In the genomic region with DNA sequence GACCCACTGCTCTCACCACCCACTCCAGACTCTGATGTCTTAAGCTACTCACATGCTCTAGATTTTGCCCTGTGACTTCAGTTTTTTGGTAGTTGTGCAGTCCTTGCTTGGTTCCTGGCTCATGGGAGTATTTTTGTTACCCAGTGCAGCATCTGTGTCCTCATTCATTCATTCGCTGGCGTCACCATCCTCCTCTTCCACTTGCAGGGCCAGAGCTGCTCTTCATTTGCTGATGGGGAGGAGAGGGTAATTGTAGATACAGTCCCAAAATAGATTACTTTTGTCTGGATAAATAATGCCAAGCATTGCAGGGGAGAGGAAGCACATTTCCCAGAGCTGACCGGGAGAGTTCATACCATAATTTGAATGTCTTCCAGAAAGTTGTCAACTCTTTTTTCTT, we compare ENCODE assay signal across 17 cellular contexts. TPM values are rescaled to one million over a fixed set of nuclear protein-coding genes. Genes with fewer than 3 reads are reported as not detected.
DNase-seq lines count a peak whose midpoint lies in the region; ATAC-seq and TF ChIP-seq lines count a peak whose summit lies in the region.
"Had no signal": no experiment of that assay in that cellular context is flagged by ENCODE, and none has a peak within 500 bp of the region (broad histone marks: within the 10 kb centered on the region; RNA-seq: fewer than 3 reads in every experiment).

No MANE protein-coding gene starts in this region.

- POLR2A ChIA-PET in WTC11 (lab: Charles Lee): interaction anchor here (0.7 to 0.8 kb wide), 2 partner anchors 15 to 30 kb away, joined by 4 to 8 read pairs; no protein-coding TSS in a partner anchor

- H3K36me3 Mint-ChIP-seq in WTC11: no peaks in the 10 kb centered on the region
- H3K36me3 Mint-ChIP-seq in activated naive CD4-positive, alpha-beta T cell treated with anti-CD3 and anti-CD28 coated beads, Interleukin-2, amount 10 ng/mL, durations not matched to agents 7 days and 5 days: peaks cover 4% of the 10 kb centered on the region

- no peak overlapping the region for H2BK15ac ChIP-seq in mesenchymal stem cell (ENCODE audit: low read depth, poor library complexity, severe bottlenecking)

- H3K36me3 ChIP-seq in heart right ventricle (peaks cover 0 to 24% (median 0%) of the 10 kb centered on the region in 9 donors), tibial artery (peaks cover 0 to 17% (median 11%) of the 10 kb centered on the region in 3 donors), mesenchymal stem cell (ENCODE audit: control insufficient read depth in 1 of 2, insufficient read depth in 2 of 2, low read depth in 1 of 2, low read length in 2 of 2) (peaks cover 0 to 17% of the 10 kb centered on the region in 2 experiments)
- H3K36me3 ChIP-seq: HAP-1 had no signal

- H3K4me1 Mint-ChIP-seq in WTC11: 0 out of 2 replicates have a peak, but pooled peaks cover 2% of the 10 kb centered on the region
- H3K4me1 Mint-ChIP-seq in activated naive CD4-positive, alpha-beta T cell treated with anti-CD3 and anti-CD28 coated beads, Interleukin-2, amount 10 ng/mL, durations not matched to agents 7 days and 5 days: no peaks in the 10 kb centered on the region
- H3K4me1 Mint-ChIP-seq: B cell had no signal

- H4K8ac ChIP-seq in mesenchymal stem cell (ENCODE audit: low read length): no peak overlapping the region

- intact Hi-C loops in heart right ventricle (cut with DNase I) (no loop called here), Right ventricle myocardium superior (cut with DNase I) (no loop called here), tibial artery (cut with DNase I; ENCODE audit: low total_unique reads) (no loop called here)

- H3K18ac ChIP-seq in mesenchymal stem cell (ENCODE audit: low read depth in 1 of 2, low read length in 2 of 2): no peak overlapping the region

- peak overlapping the region in 2 of 10 donors; percentile 4 to 19 for H3K27ac ChIP-seq in heart right ventricle
- H3K27ac ChIP-seq in coronary artery: peak overlapping the region in 1 of 2 donors; percentile 10
- peak overlapping the region; percentile 28 to 32 for H3K27ac ChIP-seq in tibial artery
- H3K27ac ChIP-seq in mesenchymal stem cell (ENCODE audit: low read length, poor library complexity, severe bottlenecking): no peak overlapping the region
- H3K27ac ChIP-seq: BLaER1 treated with 17β-estradiol and CSF1 and Interleukin-3, amounts not matched to agents 10 nM and 100 nM had no signal

- H3K4ac ChIP-seq in mesenchymal stem cell (ENCODE audit: low read depth in 1 of 2, low read length in 2 of 2): no peak overlapping the region

- no peak for DNase-seq in heart right ventricle
- no peak for DNase-seq in Right ventricle myocardium superior
- no peak for DNase-seq in WTC11 (ENCODE audit: low spot score)
- DNase-seq in coronary artery (ENCODE audit: low spot score): no peak
- DNase-seq in tibial artery: no peak
- no peak for DNase-seq in mesenchymal stem cell
- DNase-seq in activated naive CD4-positive, alpha-beta T cell treated with anti-CD3 and anti-CD28 coated beads, Interleukin-2, amount 10 ng/mL, durations not matched to agents 7 days and 5 days: no peak
- no peak for DNase-seq in SW 1271 (lab: John Stamatoyannopoulos, UW)
- DNase-seq: 8988T; Calu3; CD8-positive, alpha-beta T cell; DMS79 treated with DMSO at 0.1 percent for 48 hours; EL had no signal

- no peak overlapping the region for H3K23ac ChIP-seq in mesenchymal stem cell (ENCODE audit: low read length in 2 of 2)

- TF ChIP-seq CTCF in heart right ventricle (IDR thresholded peaks at IDR 0.05) (no peak), WTC11 (IDR thresholded peaks at IDR 0.05) (no peak), coronary artery (IDR thresholded peaks at IDR 0.05) (no peak), tibial artery (IDR thresholded peaks at IDR 0.05) (no peak)

- CTCF ChIA-PET in WTC11 (lab: Charles Lee): no interaction called here
- CTCF ChIA-PET in activated naive CD4-positive, alpha-beta T cell treated with anti-CD3 and anti-CD28 coated beads, Interleukin-2, amount 10 ng/mL, durations not matched to agents 7 days and 5 days (lab: Charles Lee): no interaction called here

- ATAC-seq in heart right ventricle: peak in 6 of 8 donors; percentile 33 to 64 (median 58)
- ATAC-seq in Right ventricle myocardium superior (ENCODE audit: poor library complexity): no peak
- no peak for ATAC-seq in WTC11
- ATAC-seq: CD8-positive, alpha-beta T cell; GM12878 had no signal

- peaks cover 34% of the 10 kb centered on the region for H3K79me1 ChIP-seq in mesenchymal stem cell (replicated peaks; ENCODE audit: low read length, poor library complexity, severe bottlenecking)

- no peak overlapping the region for H2BK5ac ChIP-seq in mesenchymal stem cell (ENCODE audit: low read depth, low read length, poor library complexity, severe bottlenecking)

- H3K14ac ChIP-seq in mesenchymal stem cell (ENCODE audit: low read length in 2 of 2): no peak overlapping the region

- peak overlapping the region; percentile 61; the same call in 1 of the 2 replicates for H3K27ac Mint-ChIP-seq in WTC11
- no peak overlapping the region for H3K27ac Mint-ChIP-seq in activated naive CD4-positive, alpha-beta T cell treated with anti-CD3 and anti-CD28 coated beads, Interleukin-2, amount 10 ng/mL, durations not matched to agents 7 days and 5 days
- H3K27ac Mint-ChIP-seq: B cell; CD8-positive, alpha-beta T cell had no signal

- no peak overlapping the region for H2BK120ac ChIP-seq in mesenchymal stem cell (ENCODE audit: low read depth, low read length)

- WGBS in heart right ventricle, 2 donors: 16 to 40% methylated on average over 3 of the region's 3 CpGs
- WGBS in mesenchymal stem cell: 94% methylated on average over 3 of the region's 3 CpGs

- H3K27me3 Mint-ChIP-seq in WTC11 (ENCODE audit: low read depth): no peaks in the 10 kb centered on the region
- H3K27me3 Mint-ChIP-seq in activated naive CD4-positive, alpha-beta T cell treated with anti-CD3 and anti-CD28 coated beads, Interleukin-2, amount 10 ng/mL, durations not matched to agents 7 days and 5 days: no peaks in the 10 kb centered on the region
- H3K27me3 Mint-ChIP-seq: B cell had no signal

- H3K27me3 ChIP-seq in heart right ventricle (no peaks in the 10 kb centered on the region), tibial artery (no peaks in the 10 kb centered on the region), mesenchymal stem cell (ENCODE audit: control insufficient read depth in 1 of 2, insufficient read depth in 1 of 2, low read length in 2 of 2) (no peaks in the 10 kb centered on the region)
- H3K27me3 ChIP-seq: BLaER1 treated with 17β-estradiol and CSF1 and Interleukin-3, amounts not matched to agents 10 nM and 100 nM had no signal

- no peak overlapping the region for H2AK5ac ChIP-seq in mesenchymal stem cell (ENCODE audit: low read length, severe bottlenecking)

- no peaks in the 10 kb centered on the region for H3K9me3 Mint-ChIP-seq in WTC11
- H3K9me3 Mint-ChIP-seq in activated naive CD4-positive, alpha-beta T cell treated with anti-CD3 and anti-CD28 coated beads, Interleukin-2, amount 10 ng/mL, durations not matched to agents 7 days and 5 days: no peaks in the 10 kb centered on the region
- H3K9me3 Mint-ChIP-seq: CD8-positive, alpha-beta T cell had no signal

- H3K4me2 ChIP-seq in mesenchymal stem cell (ENCODE audit: low read length, poor library complexity, severe bottlenecking): no peak overlapping the region
- H3K4me2 ChIP-seq: BLaER1 treated with 17β-estradiol and CSF1 and Interleukin-3, amounts not matched to agents 10 nM and 100 nM had no signal

- H3K4me1 ChIP-seq in heart right ventricle (peaks cover 0 to 10% (median 0%) of the 10 kb centered on the region in 9 donors), tibial artery (peaks cover 0 to 4% (median 0%) of the 10 kb centered on the region in 4 donors), mesenchymal stem cell (ENCODE audit: control insufficient read depth, insufficient read depth, low read depth, low read length) (no peaks in the 10 kb centered on the region)
- H3K4me1 ChIP-seq: HAP-1 had no signal

- H3K4me3 Mint-ChIP-seq in WTC11: no peak overlapping the region
- H3K4me3 Mint-ChIP-seq in activated naive CD4-positive, alpha-beta T cell treated with anti-CD3 and anti-CD28 coated beads, Interleukin-2, amount 10 ng/mL, durations not matched to agents 7 days and 5 days: no peak overlapping the region
- H3K4me3 Mint-ChIP-seq: B cell; CD8-positive, alpha-beta T cell had no signal

- H3K4me3 ChIP-seq in heart right ventricle (no peak overlapping the region), coronary artery (peak overlapping the region; percentile 36), tibial artery (peak overlapping the region in 1 of 2 donors; percentile 5), mesenchymal stem cell (ENCODE audit: insufficient read depth in 1 of 2, low read depth in 1 of 2, low read length in 2 of 2) (no peak overlapping the region)
- H3K4me3 ChIP-seq: BLaER1 treated with 17β-estradiol and CSF1 and Interleukin-3, amounts not matched to agents 10 nM and 100 nM; GM12878; HAP-1 had no signal

- H3K9ac ChIP-seq in mesenchymal stem cell (ENCODE audit: low read length): no peak overlapping the region
- H3K9ac ChIP-seq: BLaER1 treated with 17β-estradiol and CSF1 and Interleukin-3, amounts not matched to agents 10 nM and 100 nM had no signal

- no peak overlapping the region for H2AFZ ChIP-seq in mesenchymal stem cell (ENCODE audit: low read depth, low read length)

- no peak overlapping the region for H2BK12ac ChIP-seq in mesenchymal stem cell (ENCODE audit: low read length in 2 of 2)

- H3K9me3 ChIP-seq in heart right ventricle: no peaks in the 10 kb centered on the region
- no peaks in the 10 kb centered on the region for H3K9me3 ChIP-seq in tibial artery
- no peaks in the 10 kb centered on the region for H3K9me3 ChIP-seq in mesenchymal stem cell (ENCODE audit: control insufficient read depth, low read length)
- H3K9me3 ChIP-seq: BLaER1 treated with 17β-estradiol and CSF1 and Interleukin-3, amounts not matched to agents 10 nM and 100 nM; HAP-1 had no signal

- no peak overlapping the region for H4K91ac ChIP-seq in mesenchymal stem cell (ENCODE audit: low read length)

RNA-seq across cellular contexts. Expression of a gene that starts 12.7 kb away (rescaled TPM):
- total RNA-seq in heart right ventricle: 10 to 100 TPM; 25.1 to 44.4 (median 32.6) TPM
- 10 to 100 TPM; 32.8 to 39.7 TPM for polyA plus RNA-seq in heart right ventricle
- total RNA-seq in Right ventricle myocardium superior: 45.4 TPM
- 38.7 to 40.6 TPM (median 39.4 TPM) in 3 replicates for total RNA-seq in WTC11 (2021)
- 42.8 TPM for polyA plus RNA-seq in mesenchymal stem cell (2013, experiment 1 of 2)
- polyA plus RNA-seq in mesenchymal stem cell (2013, experiment 2 of 2): 43.4 TPM

RNA-seq across cellular contexts. Expression of a gene that starts 39.5 kb away (rescaled TPM):
- total RNA-seq in heart right ventricle (100 to 1,000 TPM in 8 of 10 donors, 10 to 100 TPM in 2; 96.5 to 137 (median 120) TPM), Right ventricle myocardium superior (97.8 TPM), WTC11 (2021) (103 to 114 TPM (median 107 TPM) in 3 replicates)
- 10 to 100 TPM; 39.1 to 67.8 TPM for polyA plus RNA-seq in heart right ventricle
- polyA plus RNA-seq in mesenchymal stem cell (2013, experiment 1 of 2): 121 TPM
- polyA plus RNA-seq in mesenchymal stem cell (2013, experiment 2 of 2): 123 TPM

Comparison
In these comparisons a context has a peak if more than half of its experiments do, and no peak if none do; other contexts are left out.
1. ATAC-seq: peak in heart right ventricle (6 of 8); none in Right ventricle myocardium superior (single experiment) and WTC11 (single experiment).